21 cellular contexts compared by ENCODE assay signal in genomic region chr4:3830774-3831528, GRCh38.
DNase-seq lines count a peak whose midpoint lies in the region; ATAC-seq, FAIRE-seq and TF ChIP-seq lines count a peak whose summit lies in the region.
"Had no signal": no experiment of that assay in that cellular context is flagged by ENCODE, and none has a peak within 500 bp of the region (broad histone marks: within the 10 kb centered on the region; RNA-seq: fewer than 3 reads in every experiment).

No MANE protein-coding gene starts in this region.

- H4K91ac ChIP-seq in H9 (ENCODE audit: insufficient read length, low read depth, low read length): no peak overlapping the region

- WGBS in H9 (ENCODE audit: extremely low coverage, insufficient read length, low lambda C conversion rate): no CpG with 5 or more reads among the region's 13 CpGs
- 0% methylated on average over 5 of the region's 13 CpGs for WGBS in HepG2 (ENCODE audit: low lambda C conversion rate)

- H4K20me1 ChIP-seq in BLaER1 treated with 17β-estradiol and CSF1 and Interleukin-3, amounts not matched to agents 10 nM and 100 nM: peaks cover 0 to 34% (median 0%) of the 10 kb centered on the region in 11 experiments; a peak in 9 of 22 replicates
- H4K20me1 ChIP-seq in H9 (ENCODE audit: control insufficient read depth, insufficient read depth, insufficient read length): no peaks in the 10 kb centered on the region
- no peaks in the 10 kb centered on the region for H4K20me1 ChIP-seq in HepG2 (ENCODE audit: insufficient read depth, low read length)

- TF ChIP-seq POLR2A in HepG2 (IDR thresholded peaks at IDR 0.05; ENCODE audit: insufficient read depth in 1 of 2, low read depth in 2 of 2, low read length in 2 of 2): 0 out of 4 replicates have a peak, but pooled peaks of 1 of the 2 experiments have one; percentile 13

- TF ChIP-seq CTCF in H9 (conservative IDR thresholded peaks at IDR 0.05): no peak
- no peak for TF ChIP-seq CTCF in WTC11 (IDR thresholded peaks at IDR 0.05)
- peak; percentile 94 for TF ChIP-seq CTCF in HepG2 (CRISPR knock-in tag; IDR thresholded peaks at IDR 0.05)

- intact Hi-C loops in HepG2 (cut with micrococcal nuclease; ENCODE audit: unreplicated experiment): loop anchor here (1.0 kb wide), 1 partner anchor 47 kb away; no protein-coding TSS in a partner anchor

- CTCF ChIA-PET in WTC11 (lab: Charles Lee) (interaction anchor here (0.7 to 4.0 kb wide), 5 partner anchors 20 to 50 kb away, joined by 3 to 20 read pairs (median 4); no protein-coding TSS in a partner anchor), HepG2 (lab: Yijun Ruan, JAX; ENCODE audit: low intra/inter-chr PET ratio, low total read pairs) (no interaction called here)

- no peak overlapping the region for H3K4me3 ChIP-seq in BLaER1 treated with 17β-estradiol and CSF1 and Interleukin-3, amounts not matched to agents 10 nM and 100 nM
- peak overlapping the region in 1 of 3 experiments; percentile 40; a peak in 1 of 6 replicates for H3K4me3 ChIP-seq in HepG2 (replicated peaks in 1 of 3; ENCODE audit: insufficient read depth in 1 of 3, low read depth in 2 of 3, low read length in 3 of 3)
- H3K4me3 ChIP-seq: A549, GM23248 had no signal

- peak overlapping the region in 6 of 11 experiments; percentile 1 to 32 (median 12); a peak in 5 of 22 replicates for H3K4me2 ChIP-seq in BLaER1 treated with 17β-estradiol and CSF1 and Interleukin-3, amounts not matched to agents 10 nM and 100 nM
- no peak overlapping the region for H3K4me2 ChIP-seq in H9 (ENCODE audit: insufficient read depth, insufficient read length, low read length)
- H3K4me2 ChIP-seq in HepG2 (ENCODE audit: low read depth, low read length): peak overlapping the region; percentile 64
- H3K4me2 ChIP-seq: A549 had no signal

- peaks cover 0 to 53% (median 33%) of the 10 kb centered on the region in 10 experiments; a peak in 19 of 20 replicates for H3K4me1 ChIP-seq in BLaER1 treated with 17β-estradiol and CSF1 and Interleukin-3, amounts not matched to agents 10 nM and 100 nM
- H3K4me1 ChIP-seq in H9 (ENCODE audit: insufficient read depth, low read length) (peaks cover 11% of the 10 kb centered on the region; the same call in 1 of the 2 replicates), HepG2 (ENCODE audit: insufficient read depth, low read length) (peaks cover 100% of the 10 kb centered on the region)

- H3T11ph ChIP-seq in H9 (ENCODE audit: low read length): no peak overlapping the region

- BruUV-seq in HepG2 (replicated peaks; lab: Mats Ljungman, UMichigan): TSS peak; percentile 62

- H3K27ac ChIP-seq in BLaER1 treated with 17β-estradiol and CSF1 and Interleukin-3, amounts not matched to agents 10 nM and 100 nM: no peak overlapping the region
- H3K27ac ChIP-seq in H9 (ENCODE audit: insufficient read length, low read depth, low read length) (no peak overlapping the region), HepG2 (ENCODE audit: extremely low read length, insufficient read depth, low read length) (peak overlapping the region; percentile 91)
- H3K27ac ChIP-seq: A549, GM23248 had no signal

- peak overlapping the region; percentile 48; the same call in 1 of the 2 replicates for H3K14ac ChIP-seq in H9 (ENCODE audit: insufficient read depth, low read length)

- no peak overlapping the region for H3K56ac ChIP-seq in H9 (ENCODE audit: insufficient read length, low read depth, low read length)

- H2BK5ac ChIP-seq in H9 (ENCODE audit: insufficient read length, low read length): no peak overlapping the region

- in situ Hi-C loops in HepG2 (cut with HindIII; ENCODE audit: extremely low pct_ligation_motif_present, low pct_unique_long_range_greater_than_20kb): no loop called here

- no peak overlapping the region for H3K18ac ChIP-seq in H9 (ENCODE audit: insufficient read length, low read depth, low read length)

- H4K5ac ChIP-seq in H9 (ENCODE audit: insufficient read length, low read depth, low read length): no peak overlapping the region

- peaks cover 38 to 53% of the 10 kb centered on the region in 2 experiments for H3K4me1 Mint-ChIP-seq in H9
- H3K4me1 Mint-ChIP-seq in WTC11: peaks cover 43% of the 10 kb centered on the region
- H3K4me1 Mint-ChIP-seq: IgD-negative memory B cell had no signal

- H3K23ac ChIP-seq in H9 (ENCODE audit: insufficient read length, low read depth, low read length): no peak overlapping the region

- H3K79me1 ChIP-seq in H9 (ENCODE audit: insufficient read depth, low read depth, low read length, poor library complexity, severe bottlenecking): no peaks in the 10 kb centered on the region

- TF ChIP-seq EP300 in HepG2 (IDR thresholded peaks at IDR 0.05; ENCODE audit: low read depth in 2 of 2, low read length in 2 of 2) (peak in 1 of 2 experiments; percentile 84; a peak in 2 of 4 replicates), HepG2 (CRISPR knock-in tag; IDR thresholded peaks at IDR 0.05; ENCODE audit: borderline replicate concordance) (peak; percentile 91)

- H3K27ac Mint-ChIP-seq in H9 (no peak overlapping the region), WTC11 (no peak overlapping the region)
- H3K27ac Mint-ChIP-seq: CD4-positive, alpha-beta memory T cell; IgD-negative memory B cell had no signal

- peaks cover 0 to 11% (median 0%) of the 10 kb centered on the region in 11 experiments; a peak in 9 of 22 replicates for H3K27me3 ChIP-seq in BLaER1 treated with 17β-estradiol and CSF1 and Interleukin-3, amounts not matched to agents 10 nM and 100 nM
- H3K27me3 ChIP-seq in H9 (ENCODE audit: insufficient read depth, low read length) (no peaks in the 10 kb centered on the region; the same call in 1 of the 2 replicates), HepG2 (ENCODE audit: control insufficient read depth in 1 of 2, insufficient read depth in 2 of 2, low read length in 2 of 2) (no peaks in the 10 kb centered on the region)

- H3K36me3 Mint-ChIP-seq in H9 (ENCODE audit: insufficient read depth in 1 of 3, low read depth in 3 of 3) (peaks cover 0 to 1% (median 0%) of the 10 kb centered on the region in 3 experiments; a peak in 2 of 7 replicates), WTC11 (no peaks in the 10 kb centered on the region)
- H3K36me3 Mint-ChIP-seq: CD4-positive, alpha-beta memory T cell; IgD-negative memory B cell had no signal

- no peak overlapping the region for H2BK12ac ChIP-seq in H9 (ENCODE audit: insufficient read length, low read depth, low read length)

- TF ChIP-seq RAD21 in HepG2 (CRISPR knock-in tag; IDR thresholded peaks at IDR 0.05): peak; percentile 43

- H2BK120ac ChIP-seq in H9 (ENCODE audit: low read depth, low read length, poor library complexity, severe bottlenecking): no peak overlapping the region

- H4K8ac ChIP-seq in H9 (replicated peaks; ENCODE audit: insufficient read length, low read depth, low read length): no peak overlapping the region

- no peaks in the 10 kb centered on the region for H3K9me3 ChIP-seq in BLaER1 treated with 17β-estradiol and CSF1 and Interleukin-3, amounts not matched to agents 10 nM and 100 nM (replicated peaks in 1 of 11)
- H3K9me3 ChIP-seq in H9 (ENCODE audit: control insufficient read depth, low read depth, low read length) (no peaks in the 10 kb centered on the region), HepG2 (ENCODE audit: low read length) (no peaks in the 10 kb centered on the region)
- H3K9me3 ChIP-seq: A549 had no signal

- no peak overlapping the region for H3K4me3 Mint-ChIP-seq in H9
- no peak overlapping the region for H3K4me3 Mint-ChIP-seq in WTC11
- H3K4me3 Mint-ChIP-seq: CD4-positive, alpha-beta memory T cell; IgD-negative memory B cell had no signal

- H2AFZ ChIP-seq in H9 (ENCODE audit: low read length) (no peak overlapping the region), HepG2 (ENCODE audit: low read length) (no peak overlapping the region)
- H2AFZ ChIP-seq: GM23248 had no signal

- H3K36me3 ChIP-seq in BLaER1 treated with 17β-estradiol and CSF1 and Interleukin-3, amounts not matched to agents 10 nM and 100 nM: no peaks in the 10 kb centered on the region
- H3K36me3 ChIP-seq in HepG2 (replicated peaks in 1 of 2; ENCODE audit: control insufficient read depth in 1 of 2, insufficient read depth in 2 of 2, low read length in 2 of 2): no peaks in the 10 kb centered on the region

- H2AK5ac ChIP-seq in H9 (ENCODE audit: insufficient read length, low read length): no peak overlapping the region

- H3K27me3 Mint-ChIP-seq in H9 (ENCODE audit: low read depth) (peaks cover 23% of the 10 kb centered on the region), WTC11 (ENCODE audit: low read depth) (peaks cover 3% of the 10 kb centered on the region; the same call in 1 of the 2 replicates)

- H3K9me3 Mint-ChIP-seq in H9 (no peaks in the 10 kb centered on the region), WTC11 (no peaks in the 10 kb centered on the region)
- H3K9me3 Mint-ChIP-seq: CD4-positive, alpha-beta memory T cell; IgD-negative memory B cell had no signal

- H3K79me2 ChIP-seq in H9 (ENCODE audit: insufficient read depth, low read length): no peaks in the 10 kb centered on the region
- no peaks in the 10 kb centered on the region for H3K79me2 ChIP-seq in HepG2 (ENCODE audit: insufficient read depth, low read length)

- POLR2A ChIA-PET in WTC11 (lab: Charles Lee) (no interaction called here), HepG2 (lab: Yijun Ruan, JAX) (interaction anchor here (0.8 to 6.4 kb wide), 12 partner anchors 8 to 66 kb away, joined by 3 to 88 read pairs (median 6); partner anchors contain the start of gene ADRA2C)

- peak; percentile 63 for FAIRE-seq in HepG2 (lab: Jason Lieb, UNC)
- FAIRE-seq: A549, GM12891 had no signal

- no peak overlapping the region for H3K9ac ChIP-seq in BLaER1 treated with 17β-estradiol and CSF1 and Interleukin-3, amounts not matched to agents 10 nM and 100 nM
- H3K9ac ChIP-seq in H9 (ENCODE audit: extremely low read depth, insufficient read length, low read length): no peak overlapping the region
- peak overlapping the region; percentile 71 for H3K9ac ChIP-seq in HepG2 (ENCODE audit: insufficient read depth, low read depth, low read length)
- H3K9ac ChIP-seq: GM23248 had no signal

- no peak overlapping the region for H3K4ac ChIP-seq in H9 (ENCODE audit: low read depth, low read length)

- H2BK15ac ChIP-seq in H9 (ENCODE audit: low read depth, low read length): no peak overlapping the region

- ATAC-seq in WTC11 (peak; percentile 12), HepG2 (peak; percentile 62), GM18520 (IDR thresholded peaks at IDR 0.05; ENCODE audit: unreplicated experiment) (no peak), HG03025 (IDR thresholded peaks at IDR 0.05; ENCODE audit: low FRiP score, unreplicated experiment) (no peak)
- ATAC-seq: A549, SK-N-SH treated with all-trans-retinoic acid at 6 μM for 48 hours had no signal

- DNase-seq in H9 (no peak), WTC11 (ENCODE audit: low spot score) (no peak), HepG2 (ENCODE audit: low spot score) (peak; percentile 91), HT-29 (ENCODE audit: low spot score) (no peak)
- DNase-seq: CD4-positive, alpha-beta memory T cell; GM23248; MM.1S; NCI-H1105 treated with DMSO at 0.1 percent for 48 hours; NCI-H1694 treated with DMSO at 0.1 percent for 48 hours; NCI-H2107; NCI-H510A; NCI-H774; OCI-M1; SHP77 treated with DMSO at 0.1 percent for 48 hours had no signal

- H2BK20ac ChIP-seq in H9 (ENCODE audit: low read depth, low read length, poor library complexity, severe bottlenecking): no peak overlapping the region

- no peaks in the 10 kb centered on the region for H3K23me2 ChIP-seq in H9 (ENCODE audit: insufficient read length, low read depth, low read length, poor library complexity, severe bottlenecking)

TF ChIP-seq in WTC11, 78 proteins besides CTCF, POLR2A, EP300 and RAD21 (continues in another document):
- TF ChIP-seq GTF2I (CRISPR knock-in tag; conservative IDR thresholded peaks at IDR 0.05): no peak

Comparison
In these comparisons a context has a peak if more than half of its experiments do, and no peak if none do; other contexts are left out.
1. ATAC-seq: peak in WTC11 (single experiment) and HepG2 (single experiment); none in GM18520 (single experiment) and HG03025 (single experiment).